In the genomic region with DNA sequence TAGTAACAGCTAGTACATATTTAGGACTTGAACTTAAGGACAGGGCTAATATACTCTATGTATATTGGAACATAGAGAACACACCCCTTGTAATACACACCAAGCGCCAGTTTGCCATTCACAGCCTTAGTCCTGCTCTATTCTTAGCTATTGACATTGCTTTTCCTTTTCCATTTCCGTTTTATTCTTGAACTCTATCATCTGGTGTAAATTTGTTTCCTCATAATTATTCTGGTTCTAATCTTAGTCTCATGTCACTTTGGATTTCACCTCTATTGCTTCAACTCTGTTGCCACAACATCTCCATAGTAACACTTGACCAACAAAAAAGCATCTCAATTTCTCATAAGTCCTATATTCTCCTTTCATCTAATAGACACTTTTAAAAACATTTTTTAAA, we compare ENCODE assay signal across 29 cellular contexts.
"Had no signal": no experiment of that assay in that cellular context is flagged by ENCODE, and none has a peak within 500 bp of the region (broad histone marks: within the 10 kb centered on the region; RNA-seq: fewer than 3 reads in every experiment).

No MANE protein-coding gene starts in this region.

- H3K9ac ChIP-seq: parathyroid adenoma had no signal

- H3K27me3 ChIP-seq: adrenal gland, brain microvascular endothelial cell, heart right ventricle, right atrium auricular region had no signal

- H3K4me1 Mint-ChIP-seq: activated CD4-positive, alpha-beta T cell treated with anti-CD3 and anti-CD28 coated beads, Interleukin-2, amount 10 ng/mL, durations not matched to agents 24 days and 14 days; activated naive CD8-positive, alpha-beta T cell treated with anti-CD3 and anti-CD28 coated beads for 36 hours; memory B cell; naive thymus-derived CD8-positive, alpha-beta T cell; T-helper 17 cell had no signal

- H3K9me3 Mint-ChIP-seq: activated naive CD4-positive, alpha-beta T cell treated with anti-CD3 and anti-CD28 coated beads for 36 hours; naive thymus-derived CD8-positive, alpha-beta T cell had no signal

- H3K27ac ChIP-seq: adrenal gland, brain microvascular endothelial cell, heart right ventricle, parathyroid adenoma, psoas muscle, right atrium auricular region, spleen had no signal

- H3K9me3 ChIP-seq: adrenal gland, right atrium auricular region had no signal

- H3K27me3 Mint-ChIP-seq: activated CD4-positive, alpha-beta memory T cell treated with anti-CD3 and anti-CD28 coated beads for 36 hours had no signal

- H3K36me3 ChIP-seq: adrenal gland, brain microvascular endothelial cell, heart right ventricle, right atrium auricular region, spleen had no signal

- H2AFZ ChIP-seq: parathyroid adenoma had no signal

- H3K4me3 Mint-ChIP-seq: activated CD4-positive, alpha-beta memory T cell treated with anti-CD3 and anti-CD28 coated beads for 36 hours; activated CD4-positive, alpha-beta T cell treated with anti-CD3 and anti-CD28 coated beads, Interleukin-2, amount 10 ng/mL, durations not matched to agents 24 days and 14 days; activated naive CD4-positive, alpha-beta T cell treated with anti-CD3 and anti-CD28 coated beads for 36 hours; activated naive CD8-positive, alpha-beta T cell treated with anti-CD3 and anti-CD28 coated beads for 36 hours; activated T-helper 1 cell treated with anti-CD3 and anti-CD28 coated beads, Interleukin-12 subunit alpha, Interleukin-12 subunit beta, Interleukin-2, Interleukin-4 antibody, amounts not matched to agents 30 ng/mL and 10 ng/mL and 1 ng/mL, durations not matched to agents 14 hours and 24 hours and 36 hours; endodermal cell; memory B cell; naive thymus-derived CD8-positive, alpha-beta T cell; neural crest cell; T-helper 17 cell had no signal

- H3K27ac Mint-ChIP-seq: activated CD4-positive, alpha-beta memory T cell treated with anti-CD3 and anti-CD28 coated beads for 36 hours; activated CD4-positive, alpha-beta T cell treated with anti-CD3 and anti-CD28 coated beads, Interleukin-2, amount 10 ng/mL, durations not matched to agents 24 days and 14 days; activated naive CD4-positive, alpha-beta T cell treated with anti-CD3 and anti-CD28 coated beads for 36 hours; activated naive CD8-positive, alpha-beta T cell treated with anti-CD3 and anti-CD28 coated beads for 36 hours; activated T-helper 1 cell treated with anti-CD3 and anti-CD28 coated beads, Interleukin-12 subunit alpha, Interleukin-12 subunit beta, Interleukin-2, Interleukin-4 antibody, amounts not matched to agents 30 ng/mL and 10 ng/mL and 1 ng/mL, durations not matched to agents 14 hours and 24 hours and 36 hours; endodermal cell; memory B cell; naive thymus-derived CD8-positive, alpha-beta T cell; T-helper 17 cell had no signal

- ATAC-seq: esophagus mucosa; naive thymus-derived CD8-positive, alpha-beta T cell; T-helper 17 cell had no signal

- H3K4me1 ChIP-seq: adrenal gland, heart right ventricle, parathyroid adenoma, psoas muscle, right atrium auricular region, spleen had no signal

- H3K79me2 ChIP-seq: parathyroid adenoma had no signal

- FAIRE-seq: astrocyte, urothelium cell line had no signal

- H3K4me3 ChIP-seq: adrenal gland, heart right ventricle, psoas muscle, right atrium auricular region, spleen had no signal

- DNase-seq: activated CD4-positive, alpha-beta memory T cell treated with anti-CD3 and anti-CD28 coated beads for 36 hours; activated CD4-positive, alpha-beta T cell treated with anti-CD3 and anti-CD28 coated beads, Interleukin-2, amount 10 ng/mL, durations not matched to agents 24 days and 14 days; activated CD4-positive, CD25-positive, alpha-beta regulatory T cell treated with anti-CD3 and anti-CD28 coated beads, Interleukin-2, amount 50 U/mL, for 72 hours; activated CD8-positive, alpha-beta memory T cell treated with anti-CD3 and anti-CD28 coated beads, Interleukin-2, amount 50 U/mL, for 4 hours; activated effector memory CD4-positive, alpha-beta T cell treated with anti-CD3 and anti-CD28 coated beads, Interleukin-2, amount 50 U/mL, for 16 hours; activated naive CD4-positive, alpha-beta T cell treated with anti-CD3 and anti-CD28 coated beads for 36 hours; activated naive CD8-positive, alpha-beta T cell treated with anti-CD3 and anti-CD28 coated beads for 36 hours; activated T-cell treated with anti-CD3 and anti-CD28 coated beads, Interleukin-2, amount 50 U/mL, for 1 hour; adrenal gland; brain microvascular endothelial cell; endodermal cell; foreskin melanocyte; heart right ventricle; naive thymus-derived CD8-positive, alpha-beta T cell; nucleus accumbens; psoas muscle; spleen; stimulated activated naive CD4-positive, alpha-beta T cell; T-helper 17 cell; T1000; trophoblast cell had no signal

- H3K36me3 Mint-ChIP-seq: activated CD4-positive, alpha-beta memory T cell treated with anti-CD3 and anti-CD28 coated beads for 36 hours; activated naive CD8-positive, alpha-beta T cell treated with anti-CD3 and anti-CD28 coated beads for 36 hours had no signal
